Comparison of ENCODE assay signal across 25 cellular contexts in genomic region chr12:22299294-22299912, GRCh38. TPM values are rescaled to one million over a fixed set of nuclear protein-coding genes. Genes with fewer than 3 reads are reported as not detected.
DNase-seq lines count a peak whose midpoint lies in the region; ATAC-seq and TF ChIP-seq lines count a peak whose summit lies in the region.
"Had no signal": no experiment of that assay in that cellular context is flagged by ENCODE, and none has a peak within 500 bp of the region (broad histone marks: within the 10 kb centered on the region; RNA-seq: fewer than 3 reads in every experiment).

No MANE protein-coding gene starts in this region.

- no peaks in the 10 kb centered on the region for H4K20me1 ChIP-seq in OCI-LY7 (ENCODE audit: insufficient read depth, low read length)

- peaks cover 9% of the 10 kb centered on the region for H3K36me3 Mint-ChIP-seq in activated CD4-positive, alpha-beta T cell treated with anti-CD3 and anti-CD28 coated beads for 36 hours (ENCODE audit: low read depth)

- peak; percentile 80 for DNase-seq in DMS53 (lab: John Stamatoyannopoulos, UW)
- DNase-seq in DMS53 treated with DMSO at 0.1 percent for 48 hours (lab: John Stamatoyannopoulos, UW; ENCODE audit: unreplicated experiment): no peak
- DNase-seq in KBM-7: peak; percentile 14
- peak; percentile 55 for DNase-seq in OCI-LY7 (ENCODE audit: low spot score)
- peak; percentile 16 for DNase-seq in kidney tubule cell (ENCODE audit: low spot score)
- DNase-seq in activated CD4-positive, alpha-beta T cell treated with anti-CD3 and anti-CD28 coated beads for 36 hours: no peak
- no peak for DNase-seq in medulla oblongata (ENCODE audit: extremely low spot score)
- DNase-seq: 8988T; activated CD4-positive, alpha-beta T cell treated with anti-CD3 and anti-CD28 coated beads, Interleukin-2, amount 10 ng/mL, durations not matched to agents 7 days and 5 days; activated CD8-positive, alpha-beta memory T cell treated with anti-CD3 and anti-CD28 coated beads, Interleukin-2, amount 10 ng/mL, durations not matched to agents 7 days and 5 days; activated naive CD4-positive, alpha-beta T cell treated with anti-CD3 and anti-CD28 coated beads, Interleukin-2, amount 50 U/mL, for 16 hours; DND-41; heart left ventricle; HFFc6; left ventricle myocardium superior; MM.1S; mucosa of descending colon; NCI-H2029; posterior cingulate gyrus; SIG-M5; upper lobe of left lung had no signal

- no peak overlapping the region for H3K27ac Mint-ChIP-seq in activated CD4-positive, alpha-beta T cell treated with anti-CD3 and anti-CD28 coated beads for 36 hours
- H3K27ac Mint-ChIP-seq: activated CD4-positive, alpha-beta T cell treated with anti-CD3 and anti-CD28 coated beads, Interleukin-2, amount 10 ng/mL, durations not matched to agents 7 days and 5 days; activated CD8-positive, alpha-beta memory T cell treated with anti-CD3 and anti-CD28 coated beads, Interleukin-2, amount 10 ng/mL, durations not matched to agents 7 days and 5 days; B cell; HFFc6 had no signal

- H3K9me2 ChIP-seq in OCI-LY7 (ENCODE audit: insufficient read depth, low read length): no peaks in the 10 kb centered on the region

- H3K4me3 ChIP-seq in OCI-LY7 (ENCODE audit: low read depth, low read length, poor library complexity, severe bottlenecking): no peak overlapping the region
- H3K4me3 ChIP-seq: cardiac muscle cell, heart left ventricle, mucosa of descending colon, upper lobe of left lung had no signal

- H3K27me3 Mint-ChIP-seq in activated CD4-positive, alpha-beta T cell treated with anti-CD3 and anti-CD28 coated beads for 36 hours: no peaks in the 10 kb centered on the region
- H3K27me3 Mint-ChIP-seq: activated CD4-positive, alpha-beta T cell treated with anti-CD3 and anti-CD28 coated beads, Interleukin-2, amount 10 ng/mL, durations not matched to agents 7 days and 5 days; activated CD8-positive, alpha-beta memory T cell treated with anti-CD3 and anti-CD28 coated beads, Interleukin-2, amount 10 ng/mL, durations not matched to agents 7 days and 5 days; B cell had no signal

- intact Hi-C loops in OCI-LY7 (cut with micrococcal nuclease; ENCODE audit: unreplicated experiment): no loop called here
- intact Hi-C loops in activated CD4-positive, alpha-beta T cell treated with anti-CD3 and anti-CD28 coated beads for 36 hours (cut with DNase I, micrococcal nuclease): no loop called here

- no peaks in the 10 kb centered on the region for H3K79me2 ChIP-seq in OCI-LY7 (ENCODE audit: insufficient read depth, low read depth, low read length)

- H3K9me3 ChIP-seq in OCI-LY7 (ENCODE audit: low read length): peaks cover 25% of the 10 kb centered on the region; the same call in 1 of the 2 replicates

- no peaks in the 10 kb centered on the region for H3K36me3 ChIP-seq in OCI-LY7 (ENCODE audit: insufficient read depth, low read length)
- H3K36me3 ChIP-seq: cardiac muscle cell, heart left ventricle, upper lobe of left lung had no signal

- in situ Hi-C loops in KBM-7 (cut with MboI; ENCODE audit: low pct_unique_long_range_greater_than_20kb, low sequenced_read_pairs): no loop called here

- no peak overlapping the region for H3K4me3 Mint-ChIP-seq in activated CD4-positive, alpha-beta T cell treated with anti-CD3 and anti-CD28 coated beads for 36 hours
- H3K4me3 Mint-ChIP-seq: activated CD4-positive, alpha-beta T cell treated with anti-CD3 and anti-CD28 coated beads, Interleukin-2, amount 10 ng/mL, durations not matched to agents 7 days and 5 days; activated CD8-positive, alpha-beta memory T cell treated with anti-CD3 and anti-CD28 coated beads, Interleukin-2, amount 10 ng/mL, durations not matched to agents 7 days and 5 days; B cell; HFFc6 had no signal

- no TSS peak for BruUV-seq in OCI-LY7 (replicated peaks; lab: Mats Ljungman, UMichigan)

- no peak for ATAC-seq in activated CD4-positive, alpha-beta T cell treated with anti-CD3 and anti-CD28 coated beads for 36 hours
- no peak for ATAC-seq in GM18873 (IDR thresholded peaks at IDR 0.05; ENCODE audit: low FRiP score, unreplicated experiment)
- ATAC-seq: activated CD8-positive, alpha-beta memory T cell treated with anti-CD3 and anti-CD28 coated beads, Interleukin-2, amount 10 ng/mL, durations not matched to agents 7 days and 5 days; heart left ventricle; left ventricle myocardium superior; mucosa of descending colon had no signal

- no peaks in the 10 kb centered on the region for H3K4me1 ChIP-seq in OCI-LY7 (ENCODE audit: insufficient read depth, low read length, poor library complexity, severe bottlenecking)
- H3K4me1 ChIP-seq: upper lobe of left lung had no signal

- TF ChIP-seq CTCF in OCI-LY7 (conservative IDR thresholded peaks at IDR 0.05; ENCODE audit: low read length): no peak

- POLR2A ChIA-PET in OCI-LY7 (lab: Charles Lee): interaction anchor here (0.7 kb wide), 1 partner anchor 33 kb away, joined by 4 read pairs; no protein-coding TSS in a partner anchor
- POLR2A ChIA-PET in activated CD4-positive, alpha-beta T cell treated with anti-CD3 and anti-CD28 coated beads for 36 hours (lab: Charles Lee): no interaction called here

- H2AFZ ChIP-seq in OCI-LY7 (ENCODE audit: low read length): no peak overlapping the region

- no peak overlapping the region for H3K27ac ChIP-seq in OCI-LY7 (ENCODE audit: low read depth, low read length, poor library complexity, severe bottlenecking)
- H3K27ac ChIP-seq: cardiac muscle cell, heart left ventricle, upper lobe of left lung had no signal

- H3K4me2 ChIP-seq in OCI-LY7 (ENCODE audit: low read length): no peak overlapping the region

- peaks cover 12% of the 10 kb centered on the region for H3K9me3 Mint-ChIP-seq in activated CD4-positive, alpha-beta T cell treated with anti-CD3 and anti-CD28 coated beads for 36 hours (ENCODE audit: low read depth)

- no peaks in the 10 kb centered on the region for H3K4me1 Mint-ChIP-seq in activated CD4-positive, alpha-beta T cell treated with anti-CD3 and anti-CD28 coated beads for 36 hours
- H3K4me1 Mint-ChIP-seq: activated CD4-positive, alpha-beta T cell treated with anti-CD3 and anti-CD28 coated beads, Interleukin-2, amount 10 ng/mL, durations not matched to agents 7 days and 5 days; activated CD8-positive, alpha-beta memory T cell treated with anti-CD3 and anti-CD28 coated beads, Interleukin-2, amount 10 ng/mL, durations not matched to agents 7 days and 5 days; B cell had no signal

- CTCF ChIA-PET in OCI-LY7 (lab: Charles Lee; ENCODE audit: unreplicated experiment): no interaction called here
- CTCF ChIA-PET in activated CD4-positive, alpha-beta T cell treated with anti-CD3 and anti-CD28 coated beads for 36 hours (lab: Charles Lee): interaction anchor here (1.0 to 1.4 kb wide), 2 partner anchors 11 to 31 kb away, joined by 3 read pairs; no protein-coding TSS in a partner anchor

RNA-seq across cellular contexts. Expression of gene ST8SIA1, which starts 35.1 kb away (rescaled TPM):
- total RNA-seq in OCI-LY7 (2014; rRNA removed; shearing (Covaris generic)): not detected in 2 replicates
- total RNA-seq in OCI-LY7 (2022): not detected in 2 replicates
- total RNA-seq in activated CD4-positive, alpha-beta T cell treated with anti-CD3 and anti-CD28 coated beads for 36 hours: 1 to 10 TPM; 1.5 to 1.6 TPM
- total RNA-seq: endothelial cell of umbilical vein, HFFc6 had no signal

Comparison
In these comparisons a context has a peak if more than half of its experiments do, and no peak if none do; other contexts are left out.
1. DNase-seq: peak in DMS53 (single experiment), KBM-7 (single experiment), OCI-LY7 (single experiment) and kidney tubule cell (single experiment); none in DMS53 treated with DMSO at 0.1 percent for 48 hours (single experiment), activated CD4-positive, alpha-beta T cell treated with anti-CD3 and anti-CD28 coated beads for 36 hours (single experiment) and medulla oblongata (single experiment).